Comparison of ENCODE assay signal across 14 cellular contexts in the genomic region with DNA sequence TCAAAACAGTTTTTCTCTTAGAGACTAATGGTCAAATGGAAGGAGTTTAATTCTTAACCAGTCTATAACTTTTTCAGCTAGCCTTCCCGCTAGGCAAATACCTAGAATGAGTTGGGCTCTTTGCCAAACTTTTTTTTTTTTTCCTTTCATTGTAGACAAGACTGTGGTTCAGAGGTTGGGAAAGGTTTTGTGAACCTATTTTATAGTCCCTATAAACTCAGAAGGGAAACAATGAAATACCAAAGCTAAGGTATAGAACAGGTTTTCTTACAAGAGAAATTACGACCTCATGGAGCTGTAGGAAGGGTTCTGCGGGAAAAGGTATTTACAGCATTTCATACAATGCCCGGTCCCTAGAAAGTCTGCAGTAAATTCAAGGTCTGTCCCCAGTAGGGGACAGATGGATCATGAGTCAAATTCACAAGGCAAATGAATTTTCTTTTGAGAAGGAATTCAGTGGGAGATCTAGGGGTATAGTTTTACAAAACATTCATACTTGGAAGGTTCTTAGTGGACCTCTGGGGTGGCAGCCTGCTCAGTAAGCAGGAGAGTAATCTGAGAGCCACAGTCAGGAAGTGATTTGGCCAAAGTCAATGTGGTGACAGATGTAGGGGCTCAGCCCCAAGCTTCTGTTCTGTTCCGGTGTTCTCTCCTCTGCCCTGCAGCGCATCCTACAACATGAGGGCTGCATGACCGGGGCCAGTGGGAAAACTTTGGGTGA.
A peak's percentile ranks its signal among the peaks of the same experiment; 100 is the strongest.
DNase-seq lines count a peak whose midpoint lies in the region; ATAC-seq and TF ChIP-seq lines count a peak whose summit lies in the region.
"Had no signal": no experiment of that assay in that cellular context is flagged by ENCODE, and none has a peak within 500 bp of the region (broad histone marks: within the 10 kb centered on the region; RNA-seq: fewer than 3 reads in every experiment).

No MANE protein-coding gene starts in this region.

- no peak overlapping the region for H3K4me2 ChIP-seq in neural progenitor cell

- H3K4me3 ChIP-seq in epithelial cell of esophagus (ENCODE audit: low read length) (no peak overlapping the region), neural progenitor cell (no peak overlapping the region)
- H3K4me3 ChIP-seq: stomach had no signal

- H4K20me1 ChIP-seq in neural progenitor cell (ENCODE audit: low read depth), result peaks cover 10% of the 10 kb centered on the region

- H3K9me3 ChIP-seq in neural progenitor cell (ENCODE audit: low read depth), result no peaks in the 10 kb centered on the region
- H3K9me3 ChIP-seq: stomach had no signal

- H3K27ac Mint-ChIP-seq in neural progenitor cell, result peak overlapping the region; percentile 17
- no peak overlapping the region for H3K27ac Mint-ChIP-seq in activated naive CD8-positive, alpha-beta T cell treated with anti-CD3 and anti-CD28 coated beads, Interleukin-2, amount 50 U/mL, for 24 hours

- H3K36me3 Mint-ChIP-seq in neural progenitor cell, result peaks cover 3% of the 10 kb centered on the region
- H3K36me3 Mint-ChIP-seq in activated naive CD8-positive, alpha-beta T cell treated with anti-CD3 and anti-CD28 coated beads, Interleukin-2, amount 50 U/mL, for 24 hours (ENCODE audit: low read depth), result no peaks in the 10 kb centered on the region
- H3K36me3 Mint-ChIP-seq: naive B cell had no signal

- peaks cover 39% of the 10 kb centered on the region for H3K4me1 Mint-ChIP-seq in neural progenitor cell
- H3K4me1 Mint-ChIP-seq in activated naive CD8-positive, alpha-beta T cell treated with anti-CD3 and anti-CD28 coated beads, Interleukin-2, amount 50 U/mL, for 24 hours, result no peaks in the 10 kb centered on the region

- H3K27ac ChIP-seq in neural progenitor cell, result no peak overlapping the region
- H3K27ac ChIP-seq: stomach had no signal

- H3K9me3 Mint-ChIP-seq in neural progenitor cell, result no peaks in the 10 kb centered on the region
- H3K9me3 Mint-ChIP-seq in activated naive CD8-positive, alpha-beta T cell treated with anti-CD3 and anti-CD28 coated beads, Interleukin-2, amount 50 U/mL, for 24 hours, result no peaks in the 10 kb centered on the region
- H3K9me3 Mint-ChIP-seq: naive B cell had no signal

- no peaks in the 10 kb centered on the region for H3K36me3 ChIP-seq in neural progenitor cell
- H3K36me3 ChIP-seq: stomach had no signal

- peaks cover 27% of the 10 kb centered on the region for H3K4me1 ChIP-seq in neural progenitor cell

- TF ChIP-seq CTCF in epithelial cell of esophagus (IDR thresholded peaks at IDR 0.05; ENCODE audit: insufficient read depth, low read depth, low read length, missing control alignments) (no peak), neural progenitor cell (IDR thresholded peaks at IDR 0.05) (no peak)

- DNase-seq in HT-29 (ENCODE audit: low spot score) (peak; percentile 63), NCI-H2171 treated with DMSO at 0.1 percent for 48 hours (lab: John Stamatoyannopoulos, UW) (peak; percentile 51), epithelial cell of esophagus (ENCODE audit: low read depth) (peak; percentile 58), neural progenitor cell (ENCODE audit: low spot score) (no peak), HuH-7 (ENCODE audit: low spot score) (no peak)
- DNase-seq in activated naive CD8-positive, alpha-beta T cell treated with anti-CD3 and anti-CD28 coated beads, Interleukin-2, amount 50 U/mL, for 24 hours, result no peak
- no peak for DNase-seq in activated CD4-positive, alpha-beta T cell treated with anti-CD3 and anti-CD28 coated beads for 4 hours
- DNase-seq: activated T-cell treated with anti-CD3 and anti-CD28 coated beads for 4 hours, EL, foreskin melanocyte, H7, naive B cell, stomach had no signal

- H3K9ac ChIP-seq in neural progenitor cell, result no peak overlapping the region

- H3K4me3 Mint-ChIP-seq in neural progenitor cell, result no peak overlapping the region
- H3K4me3 Mint-ChIP-seq in activated naive CD8-positive, alpha-beta T cell treated with anti-CD3 and anti-CD28 coated beads, Interleukin-2, amount 50 U/mL, for 24 hours, result no peak overlapping the region

- no peak overlapping the region for H2AFZ ChIP-seq in neural progenitor cell (replicated peaks)

- no peak for ATAC-seq in activated naive CD8-positive, alpha-beta T cell treated with anti-CD3 and anti-CD28 coated beads, Interleukin-2, amount 50 U/mL, for 24 hours
- no peak for ATAC-seq in HG03442 (IDR thresholded peaks at IDR 0.05; ENCODE audit: unreplicated experiment)

- peaks cover 6% of the 10 kb centered on the region for H3K27me3 Mint-ChIP-seq in neural progenitor cell (ENCODE audit: insufficient read depth, low read depth)
- H3K27me3 Mint-ChIP-seq in activated naive CD8-positive, alpha-beta T cell treated with anti-CD3 and anti-CD28 coated beads, Interleukin-2, amount 50 U/mL, for 24 hours, result peaks cover 13% of the 10 kb centered on the region
- H3K27me3 Mint-ChIP-seq: naive B cell had no signal

- peaks cover 14% of the 10 kb centered on the region for H3F3A ChIP-seq in neural progenitor cell (ENCODE audit: low read depth)

- no peaks in the 10 kb centered on the region for H3K27me3 ChIP-seq in neural progenitor cell
- H3K27me3 ChIP-seq: stomach had no signal

- no peaks in the 10 kb centered on the region for H3K79me2 ChIP-seq in neural progenitor cell (ENCODE audit: low read depth)

Comparison
In these comparisons a context has a peak if more than half of its experiments do, and no peak if none do; other contexts are left out.
1. DNase-seq: peak in HT-29 (single experiment), NCI-H2171 treated with DMSO at 0.1 percent for 48 hours (single experiment) and epithelial cell of esophagus (single experiment); none in neural progenitor cell (single experiment), activated naive CD8-positive, alpha-beta T cell treated with anti-CD3 and anti-CD28 coated beads, Interleukin-2, amount 50 U/mL, for 24 hours (single experiment), HuH-7 (single experiment) and activated CD4-positive, alpha-beta T cell treated with anti-CD3 and anti-CD28 coated beads for 4 hours (0 of 2).